In genomic region chr19:6018786-6019185, GRCh38 we compare ENCODE assay signal across 11 cellular contexts. TPM values are rescaled to one million over a fixed set of nuclear protein-coding genes. Genes with fewer than 3 reads are reported as not detected.
DNase-seq lines count a peak whose midpoint lies in the region; FAIRE-seq and TF ChIP-seq lines count a peak whose summit lies in the region.
"Had no signal": no experiment of that assay in that cellular context is flagged by ENCODE, and none has a peak within 500 bp of the region (broad histone marks: within the 10 kb centered on the region; RNA-seq: fewer than 3 reads in every experiment).

No MANE protein-coding gene starts in this region.

- no peak for TF ChIP-seq CTCF in GM10266 (IDR thresholded peaks at IDR 0.05; ENCODE audit: control insufficient read depth, insufficient read depth, low read depth, missing control alignments)

- no peak for FAIRE-seq in GM12892 (lab: Jason Lieb, UNC)

- no peak for TF ChIP-seq POLR2A in GM12892 (IDR thresholded peaks at IDR 0.05; ENCODE audit: low read depth, low read length)

- intact Hi-C loops in posterior vena cava (cut with DNase I): no loop called here

- DNase-seq in activated CD4-positive, alpha-beta T cell treated with anti-CD3 and anti-CD28 coated beads for 48 hours: peak; percentile 26
- no peak for DNase-seq in activated CD4-positive, alpha-beta T cell treated with anti-CD3 and anti-CD28 coated beads, Interleukin-2, amount 50 U/mL, for 48 hours
- DNase-seq in NAMALWA (ENCODE audit: low spot score) (peak; percentile 43), ecto neural progenitor cell (ENCODE audit: low spot score) (peak; percentile 64), posterior vena cava (ENCODE audit: low spot score) (peak; percentile 76), cerebellar nuclear complex (lab: John Stamatoyannopoulos, UW) (no peak), GM12892 (ENCODE audit: insufficient read length) (no peak), GM10266 (ENCODE audit: extremely low spot score) (no peak)
- DNase-seq: ACHN, hippocampal formation, retina had no signal

RNA-seq across cellular contexts. Expression of gene RANBP3, which starts 40.8 kb away (rescaled TPM):
- 10 to 100 TPM; 48.3 to 55.4 TPM for total RNA-seq in posterior vena cava
- 34.6 TPM for polyA plus RNA-seq in GM12892 (2012; ENCODE audit: missing spikeins)

Comparison
In these comparisons a context has a peak if more than half of its experiments do, and no peak if none do; other contexts are left out.
1. DNase-seq: peak in activated CD4-positive, alpha-beta T cell treated with anti-CD3 and anti-CD28 coated beads for 48 hours (single experiment), NAMALWA (single experiment), ecto neural progenitor cell (single experiment) and posterior vena cava (single experiment); none in activated CD4-positive, alpha-beta T cell treated with anti-CD3 and anti-CD28 coated beads, Interleukin-2, amount 50 U/mL, for 48 hours (0 of 2), cerebellar nuclear complex (0 of 2), GM12892 (single experiment) and GM10266 (single experiment).